In genomic region chr7:116862234-116863167, GRCh38 we compare ENCODE assay signal across 8 cellular contexts. TPM values are rescaled to one million over a fixed set of nuclear protein-coding genes. Genes with fewer than 3 reads are reported as not detected.
DNase-seq lines count a peak whose midpoint lies in the region; ATAC-seq lines count a peak whose summit lies in the region.

TSS of gene CAPZA2 (plus strand) at chr7:116862587. CDS start at chr7:116862612, 25 bp downstream.

- H2BK120ac ChIP-seq in mesendoderm (ENCODE audit: low read depth, low read length) = no peak within 1 kb of the TSS

- no peak within 1 kb of the TSS for H2BK5ac ChIP-seq in mesendoderm (ENCODE audit: low read length)

- H4K8ac ChIP-seq in mesendoderm (ENCODE audit: low read depth, low read length) = no peak within 1 kb of the TSS

- H2AK5ac ChIP-seq in mesendoderm (ENCODE audit: low read length) = no peak within 1 kb of the TSS

- H3K4me2 ChIP-seq in mesendoderm (ENCODE audit: low read length) = peak within 1 kb of the TSS; percentile 84

- peak within 1 kb of the TSS; percentile 58 for H3K4me3 ChIP-seq in mesendoderm (ENCODE audit: low read length)

- peak within 1 kb of the TSS; percentile 53 for H3K18ac ChIP-seq in mesendoderm (ENCODE audit: low read length)

- peak; percentile 85 for ATAC-seq in GM21390 (IDR thresholded peaks at IDR 0.05; ENCODE audit: unreplicated experiment)
- ATAC-seq in effector memory CD8-positive, alpha-beta T cell (replicated peaks) = peak; percentile 85

- peak within 1 kb of the TSS; percentile 68 for H3K9ac ChIP-seq in mesendoderm (ENCODE audit: low read length)

- peaks cover 24 to 42% of the 10 kb centered on the region in 2 donors for H3K4me1 Mint-ChIP-seq in effector memory CD8-positive, alpha-beta T cell (ENCODE audit: low read depth in 2 of 2)

- WGBS in mesendoderm (ENCODE audit: extremely low coverage, insufficient coverage, low lambda C conversion rate) = no CpG with 5 or more reads among the region's 98 CpGs

- peaks cover 2% of the 10 kb centered on the region for H3K79me1 ChIP-seq in mesendoderm (ENCODE audit: low read length)

- H3K56ac ChIP-seq in mesendoderm (ENCODE audit: low read length) = peak within 1 kb of the TSS; percentile 98

- H3K4ac ChIP-seq in mesendoderm (ENCODE audit: low read depth, low read length) = no peak within 1 kb of the TSS

- H3K79me2 ChIP-seq in mesendoderm (ENCODE audit: control insufficient read depth, insufficient read depth, low read length) = peaks cover 35% of the 10 kb centered on the region

- no peaks in the 10 kb centered on the region for H3K36me3 ChIP-seq in mesendoderm (ENCODE audit: control insufficient read depth, insufficient read depth, low read length)

- H3K4me3 Mint-ChIP-seq in effector memory CD8-positive, alpha-beta T cell = peak within 1 kb of the TSS; percentile 94 to 99

- no peaks in the 10 kb centered on the region for H3K27me3 ChIP-seq in mesendoderm (ENCODE audit: insufficient read depth, low read length, poor library complexity)

- no peak within 1 kb of the TSS for H4K5ac ChIP-seq in mesendoderm (ENCODE audit: low read length)

- no peaks in the 10 kb centered on the region for H3K9me3 Mint-ChIP-seq in effector memory CD8-positive, alpha-beta T cell

- H3K4me1 ChIP-seq in mesendoderm (ENCODE audit: control insufficient read depth, low read depth, low read length) = no peaks in the 10 kb centered on the region

- peak within 1 kb of the TSS; percentile 93 to 98 for H3K27ac Mint-ChIP-seq in effector memory CD8-positive, alpha-beta T cell

- peaks cover 8 to 16% of the 10 kb centered on the region in 2 donors for H3K27me3 Mint-ChIP-seq in effector memory CD8-positive, alpha-beta T cell

- peak within 1 kb of the TSS; percentile 86 for H3K27ac ChIP-seq in mesendoderm (ENCODE audit: low read depth, low read length)

- no peak within 1 kb of the TSS for H3K23ac ChIP-seq in mesendoderm (ENCODE audit: low read length)

- H2BK15ac ChIP-seq in mesendoderm (replicated peaks; ENCODE audit: low read depth) = no peak within 1 kb of the TSS

- peaks cover 15% of the 10 kb centered on the region for H3K36me3 Mint-ChIP-seq in effector memory CD8-positive, alpha-beta T cell (ENCODE audit: insufficient read depth)

- peak; percentile 100 for DNase-seq in D341Med (ENCODE audit: low spot score)
- peak in 75 of 76 experiments; percentile 39 to 94 (median 85) for DNase-seq in HUDEP-2 (lab: John Stamatoyannopoulos, UW; ENCODE audit: unreplicated experiment in 76 of 76)
- DNase-seq in NOMO-1 treated with dmso at 0.1 percent for 144 hours (lab: John Stamatoyannopoulos, UW; ENCODE audit: unreplicated experiment) = peak; percentile 77
- peak; percentile 84 to 96 (median 85) for DNase-seq in activated CD8-positive, alpha-beta memory T cell treated with anti-CD3 and anti-CD28 coated beads for 48 hours (ENCODE audit: low read depth in 2 of 3, low spot score in 2 of 3)
- peak; percentile 93 to 97 (median 95) for DNase-seq in effector memory CD8-positive, alpha-beta T cell
- DNase-seq in mesendoderm = peak; percentile 95
- peak; percentile 92 for DNase-seq in stimulated activated CD8-positive, alpha-beta memory T cell treated with anti-CD3 and anti-CD28 coated beads, Interleukin-12 subunit alpha, Interleukin-12 subunit beta, amount 100 ng/mL, for 4 hours (ENCODE audit: low read depth)

RNA-seq across cellular contexts. Expression of gene CAPZA2, which starts in this region (rescaled TPM):
- 59.5 TPM for polyA plus RNA-seq in mesendoderm (2013, experiment 1 of 2)
- 56.8 TPM for polyA plus RNA-seq in mesendoderm (2013, experiment 2 of 2)

Comparison
In these comparisons a context has a peak if more than half of its experiments do, and no peak if none do; other contexts are left out.
1. Peak in every context shown above with its lines: DNase-seq, ATAC-seq, H3K4me3 ChIP-seq and H3K27ac ChIP-seq.